14 cellular contexts compared by ENCODE assay signal in the genomic region with DNA sequence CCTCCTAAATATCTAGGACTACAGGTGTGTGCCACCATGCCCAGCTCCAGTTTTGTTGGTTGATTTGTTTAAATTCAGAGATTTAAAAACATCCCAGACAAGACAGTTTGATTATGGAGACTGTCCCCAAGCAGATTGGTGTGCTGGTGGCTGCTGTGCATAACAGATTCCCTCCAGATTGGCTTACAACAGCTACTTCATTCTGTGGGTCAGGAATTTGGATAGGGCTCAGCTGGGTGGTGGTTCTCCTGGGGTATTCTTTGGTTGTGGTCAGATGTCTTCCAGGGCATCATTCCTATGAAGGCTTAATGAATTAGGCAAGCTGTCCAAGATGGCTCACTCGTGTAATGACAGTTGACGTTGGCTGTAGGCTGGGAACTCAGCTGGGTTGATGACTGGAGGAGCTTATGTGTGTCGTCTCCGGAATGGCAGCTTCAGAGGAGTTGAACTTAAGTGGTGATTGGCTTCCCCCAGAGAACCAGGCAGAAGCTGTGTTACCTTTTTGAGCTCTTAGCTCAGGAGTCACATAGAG.
"Had no signal": no experiment of that assay in that cellular context is flagged by ENCODE, and none has a peak within 500 bp of the region (broad histone marks: within the 10 kb centered on the region; RNA-seq: fewer than 3 reads in every experiment).

No MANE protein-coding gene starts in this region.

- H3K4me1 ChIP-seq: left ventricle myocardium inferior, spleen had no signal

- DNase-seq: activated CD4-positive, alpha-beta memory T cell treated with anti-CD3 and anti-CD28 coated beads, Interleukin-2, amount 10 ng/mL, durations not matched to agents 7 days and 5 days; activated CD4-positive, alpha-beta T cell treated with anti-CD3 and anti-CD28 coated beads for 4 hours; activated CD8-positive, alpha-beta memory T cell treated with anti-CD3 and anti-CD28 coated beads, Interleukin-2, amount 50 U/mL, for 48 hours; activated naive CD4-positive, alpha-beta T cell treated with anti-CD3 and anti-CD28 coated beads, Interleukin-2, amount 50 U/mL, for 16 hours; caudate nucleus; cortex of kidney; effector CD4-positive, alpha-beta T cell; foreskin fibroblast; left ventricle myocardium inferior; SK-N-SH; spleen had no signal

- H3K9me3 ChIP-seq: left ventricle myocardium inferior, SK-N-SH, spleen had no signal

- H3K27ac ChIP-seq: left ventricle myocardium inferior, spleen had no signal

- H3K9me3 Mint-ChIP-seq: activated CD4-positive, alpha-beta memory T cell treated with anti-CD3 and anti-CD28 coated beads, Interleukin-2, amount 10 ng/mL, durations not matched to agents 7 days and 5 days; memory B cell; natural killer cell treated with Interleukin-12 subunit alpha and Interleukin-12 subunit beta and Interleukin-15 and Interleukin-18, amount 100 ng/mL, for 72 hours had no signal

- H3K9ac ChIP-seq: SK-N-SH had no signal

- ATAC-seq: natural killer cell treated with Interleukin-12 subunit alpha and Interleukin-12 subunit beta and Interleukin-15 and Interleukin-18, amount 100 ng/mL, for 72 hours; sciatic nerve had no signal

- H3K27me3 Mint-ChIP-seq: activated CD4-positive, alpha-beta memory T cell treated with anti-CD3 and anti-CD28 coated beads, Interleukin-2, amount 10 ng/mL, durations not matched to agents 7 days and 5 days; memory B cell; natural killer cell treated with Interleukin-12 subunit alpha and Interleukin-12 subunit beta and Interleukin-15 and Interleukin-18, amount 100 ng/mL, for 72 hours had no signal

- H3K27ac Mint-ChIP-seq: activated CD4-positive, alpha-beta memory T cell treated with anti-CD3 and anti-CD28 coated beads, Interleukin-2, amount 10 ng/mL, durations not matched to agents 7 days and 5 days; memory B cell; natural killer cell treated with Interleukin-12 subunit alpha and Interleukin-12 subunit beta and Interleukin-15 and Interleukin-18, amount 100 ng/mL, for 72 hours had no signal

- H3K4me3 Mint-ChIP-seq: activated CD4-positive, alpha-beta memory T cell treated with anti-CD3 and anti-CD28 coated beads, Interleukin-2, amount 10 ng/mL, durations not matched to agents 7 days and 5 days; memory B cell; natural killer cell treated with Interleukin-12 subunit alpha and Interleukin-12 subunit beta and Interleukin-15 and Interleukin-18, amount 100 ng/mL, for 72 hours had no signal

- H3K4me1 Mint-ChIP-seq: activated CD4-positive, alpha-beta memory T cell treated with anti-CD3 and anti-CD28 coated beads, Interleukin-2, amount 10 ng/mL, durations not matched to agents 7 days and 5 days had no signal

- H3K4me3 ChIP-seq: left ventricle myocardium inferior, spleen had no signal

- H3K27me3 ChIP-seq: spleen had no signal

- H3K4me2 ChIP-seq: SK-N-SH had no signal
